18 cellular contexts compared by ENCODE assay signal in the genomic region with DNA sequence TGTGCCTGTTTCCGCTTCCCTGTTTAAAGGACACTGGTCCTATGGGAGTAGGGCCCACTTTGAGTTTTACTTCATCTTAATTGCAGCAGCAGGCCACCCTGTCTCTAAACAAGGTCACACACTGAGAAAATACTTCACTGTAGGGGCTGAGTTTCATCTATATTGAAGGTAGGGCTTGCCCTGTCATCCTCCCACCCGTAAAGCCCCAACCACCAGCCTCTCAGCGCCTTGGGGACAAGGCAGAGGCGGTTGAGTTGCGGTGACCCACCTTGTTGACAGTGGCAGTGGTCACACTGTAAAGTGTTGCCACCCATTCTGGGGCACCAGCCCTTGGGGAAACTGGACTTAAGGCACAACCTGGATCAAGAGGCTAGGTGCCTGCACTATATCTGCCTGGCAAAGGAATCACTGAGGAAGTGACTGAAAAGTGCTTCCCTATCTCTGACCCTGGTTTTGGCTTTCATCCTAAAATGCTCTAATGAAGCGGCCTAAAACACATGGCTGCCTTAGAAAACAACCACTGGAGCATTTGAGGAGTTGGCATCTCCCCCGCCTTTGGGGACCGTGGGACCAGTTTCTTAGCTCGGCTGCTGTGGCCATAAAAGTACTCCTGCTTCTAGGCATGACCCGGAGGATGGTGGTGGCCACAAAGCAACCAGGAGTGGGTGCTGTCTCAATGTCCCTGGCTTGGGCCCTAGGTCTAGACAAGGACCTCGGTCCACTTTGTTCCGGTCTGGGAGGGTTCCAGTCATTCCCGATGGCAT. TPM values are rescaled to one million over a fixed set of nuclear protein-coding genes. Genes with fewer than 3 reads are reported as not detected.
DNase-seq lines count a peak whose midpoint lies in the region; ATAC-seq, FAIRE-seq and TF ChIP-seq lines count a peak whose summit lies in the region.
"Had no signal": no experiment of that assay in that cellular context is flagged by ENCODE, and none has a peak within 500 bp of the region (broad histone marks: within the 10 kb centered on the region; RNA-seq: fewer than 3 reads in every experiment).

No MANE protein-coding gene starts in this region.

- H3K27ac ChIP-seq in astrocyte (ENCODE audit: low read depth, low read length) (no peak overlapping the region), neuronal stem cell (replicated peaks; ENCODE audit: low read length) (no peak overlapping the region)
- H3K27ac ChIP-seq: HL-60, prostate gland, SJSA1, thoracic aorta had no signal

- no peak overlapping the region for H4K91ac ChIP-seq in neuronal stem cell (ENCODE audit: low read depth, low read length, poor library complexity)

- no peak overlapping the region for H2BK15ac ChIP-seq in neuronal stem cell (ENCODE audit: low read length)

- H3K9me3 Mint-ChIP-seq in activated CD4-positive, alpha-beta T cell treated with anti-CD3 and anti-CD28 coated beads, Interleukin-2, amount 10 ng/mL, durations not matched to agents 7 days and 5 days, result no peaks in the 10 kb centered on the region
- H3K9me3 Mint-ChIP-seq in astrocyte (ENCODE audit: unreplicated experiment), result no peaks in the 10 kb centered on the region

- no peak overlapping the region for H2BK120ac ChIP-seq in neuronal stem cell (ENCODE audit: low read depth, low read length)

- H3K4me1 Mint-ChIP-seq in activated CD4-positive, alpha-beta T cell treated with anti-CD3 and anti-CD28 coated beads, Interleukin-2, amount 10 ng/mL, durations not matched to agents 7 days and 5 days, result peaks cover 35% of the 10 kb centered on the region
- H3K4me1 Mint-ChIP-seq in astrocyte (ENCODE audit: low read depth, unreplicated experiment), result peaks cover 19% of the 10 kb centered on the region

- no peak overlapping the region for H3K4ac ChIP-seq in neuronal stem cell (ENCODE audit: low read length)

- DNase-seq in activated CD4-positive, alpha-beta T cell treated with anti-CD3 and anti-CD28 coated beads, Interleukin-2, amount 10 ng/mL, durations not matched to agents 7 days and 5 days, result no peak
- no peak for DNase-seq in activated CD4-positive, alpha-beta T cell treated with anti-CD3 and anti-CD28 coated beads for 4 hours
- DNase-seq in MV-4-11 (lab: John Stamatoyannopoulos, UW) (peak; percentile 10), astrocyte (ENCODE audit: low read depth) (no peak), neuronal stem cell (ENCODE audit: low spot score) (no peak), SW480 (ENCODE audit: low spot score) (no peak), NCI-H1092 treated with DMSO at 0.1 percent for 48 hours (lab: John Stamatoyannopoulos, UW) (no peak)
- DNase-seq: NCI-H1694, NCI-H446 had no signal

- FAIRE-seq in astrocyte (lab: Jason Lieb, UNC), result no peak
- FAIRE-seq: GM12892 had no signal

- H3K9ac ChIP-seq in astrocyte (ENCODE audit: low read length) (no peak overlapping the region), neuronal stem cell (ENCODE audit: low read depth, low read length, poor library complexity) (no peak overlapping the region)

- H4K20me1 ChIP-seq in astrocyte (ENCODE audit: insufficient read depth, low read length), result no peaks in the 10 kb centered on the region

- H2AFZ ChIP-seq in astrocyte (ENCODE audit: low read depth, low read length) (no peak overlapping the region), neuronal stem cell (ENCODE audit: low read length) (peak overlapping the region; percentile 42)

- CTCF ChIA-PET in activated CD4-positive, alpha-beta T cell treated with anti-CD3 and anti-CD28 coated beads, Interleukin-2, amount 10 ng/mL, durations not matched to agents 7 days and 5 days (lab: Charles Lee), result interaction anchor here (0.9 to 1.2 kb wide), 2 partner anchors 8 to 28 kb away, joined by 3 to 4 read pairs; partner anchors contain the start of gene WDR1

- H3K36me3 ChIP-seq in astrocyte (ENCODE audit: insufficient read depth, low read length), result no peaks in the 10 kb centered on the region
- no peaks in the 10 kb centered on the region for H3K36me3 ChIP-seq in neuronal stem cell (replicated peaks in 1 of 2; ENCODE audit: control insufficient read depth in 2 of 2, insufficient read depth in 2 of 2, low read length in 2 of 2)
- H3K36me3 ChIP-seq: ascending aorta, prostate gland, SJSA1, thoracic aorta had no signal

- H3K4me1 ChIP-seq in astrocyte (ENCODE audit: insufficient read depth, low read length) (peaks cover 9% of the 10 kb centered on the region), neuronal stem cell (ENCODE audit: control insufficient read depth in 2 of 2, insufficient read depth in 1 of 2, low read depth in 1 of 2, low read length in 2 of 2) (peaks cover 10 to 19% of the 10 kb centered on the region in 2 donors)
- H3K4me1 ChIP-seq: ascending aorta, prostate gland, SJSA1 had no signal

- H3K27me3 ChIP-seq in astrocyte (ENCODE audit: insufficient read depth, low read length) (no peaks in the 10 kb centered on the region), neuronal stem cell (ENCODE audit: control insufficient read depth in 3 of 3, insufficient read depth in 3 of 3, low read depth in 1 of 3, low read length in 3 of 3) (peaks cover 0 to 7% (median 0%) of the 10 kb centered on the region in 3 experiments)
- H3K27me3 ChIP-seq: ascending aorta, SJSA1 had no signal

- no peak overlapping the region for H3K4me3 Mint-ChIP-seq in activated CD4-positive, alpha-beta T cell treated with anti-CD3 and anti-CD28 coated beads, Interleukin-2, amount 10 ng/mL, durations not matched to agents 7 days and 5 days
- no peak overlapping the region for H3K4me3 Mint-ChIP-seq in astrocyte (ENCODE audit: unreplicated experiment)

- POLR2A ChIA-PET in activated CD4-positive, alpha-beta T cell treated with anti-CD3 and anti-CD28 coated beads, Interleukin-2, amount 10 ng/mL, durations not matched to agents 7 days and 5 days (lab: Charles Lee), result no interaction called here

- H3K27ac Mint-ChIP-seq in activated CD4-positive, alpha-beta T cell treated with anti-CD3 and anti-CD28 coated beads, Interleukin-2, amount 10 ng/mL, durations not matched to agents 7 days and 5 days, result peak overlapping the region; percentile 63
- H3K27ac Mint-ChIP-seq in astrocyte (ENCODE audit: unreplicated experiment), result no peak overlapping the region

- H2BK5ac ChIP-seq in neuronal stem cell (ENCODE audit: low read length), result no peak overlapping the region

- H3K27me3 Mint-ChIP-seq in activated CD4-positive, alpha-beta T cell treated with anti-CD3 and anti-CD28 coated beads, Interleukin-2, amount 10 ng/mL, durations not matched to agents 7 days and 5 days, result no peaks in the 10 kb centered on the region
- peaks cover 8% of the 10 kb centered on the region for H3K27me3 Mint-ChIP-seq in astrocyte (ENCODE audit: low read depth, unreplicated experiment)

- H3K36me3 Mint-ChIP-seq in activated CD4-positive, alpha-beta T cell treated with anti-CD3 and anti-CD28 coated beads, Interleukin-2, amount 10 ng/mL, durations not matched to agents 7 days and 5 days (ENCODE audit: low read depth), result no peaks in the 10 kb centered on the region
- no peaks in the 10 kb centered on the region for H3K36me3 Mint-ChIP-seq in astrocyte (ENCODE audit: low read depth, unreplicated experiment)

- no peak overlapping the region for H3K18ac ChIP-seq in neuronal stem cell (ENCODE audit: low read length)

- H3K79me2 ChIP-seq in astrocyte (ENCODE audit: insufficient read depth, low read length), result no peaks in the 10 kb centered on the region

- no peaks in the 10 kb centered on the region for H3K79me1 ChIP-seq in neuronal stem cell (ENCODE audit: low read depth, low read length)

- no peak overlapping the region for H2AK5ac ChIP-seq in neuronal stem cell (ENCODE audit: low read depth, low read length)

- no peak overlapping the region for H3K4me3 ChIP-seq in astrocyte (ENCODE audit: insufficient read depth, low read depth, low read length)
- no peak overlapping the region for H3K4me3 ChIP-seq in neuronal stem cell (ENCODE audit: low read length in 2 of 2)
- H3K4me3 ChIP-seq: ascending aorta, coronary artery, prostate gland, SJSA1, thoracic aorta had no signal

- no peak overlapping the region for H3K14ac ChIP-seq in neuronal stem cell (ENCODE audit: low read length)

- no peak overlapping the region for H2BK12ac ChIP-seq in neuronal stem cell (ENCODE audit: low read length)

- H4K8ac ChIP-seq in neuronal stem cell (ENCODE audit: low read depth, low read length), result no peak overlapping the region

- H3K9me3 ChIP-seq in astrocyte (ENCODE audit: insufficient read depth, low read depth, low read length), result no peaks in the 10 kb centered on the region
- H3K9me3 ChIP-seq in neuronal stem cell (replicated peaks in 1 of 2; ENCODE audit: control insufficient read depth in 2 of 2, insufficient read depth in 1 of 2, low read depth in 1 of 2, low read length in 2 of 2), result no peaks in the 10 kb centered on the region
- H3K9me3 ChIP-seq: ascending aorta, prostate gland, SJSA1, thoracic aorta had no signal

- WGBS in neuronal stem cell (ENCODE audit: extremely low coverage in 2 of 2, insufficient read length in 2 of 2, insufficient replicate concordance in 1 of 2), 2 donors, result no CpG with 5 or more reads among the region's 13 CpGs

- ATAC-seq in HG03196 (IDR thresholded peaks at IDR 0.05; ENCODE audit: unreplicated experiment), result no peak
- ATAC-seq: HCT116 had no signal

- no peak for TF ChIP-seq CTCF in astrocyte (IDR thresholded peaks at IDR 0.05; ENCODE audit: insufficient read depth, low read depth, low read length)

- no peak overlapping the region for H3K23ac ChIP-seq in neuronal stem cell (ENCODE audit: low read depth, low read length, poor library complexity)

- H3K4me2 ChIP-seq in astrocyte (ENCODE audit: low read length) (peak overlapping the region; percentile 48), neuronal stem cell (ENCODE audit: insufficient read depth, low read length, poor library complexity, severe bottlenecking) (no peak overlapping the region)

RNA-seq across cellular contexts. Expression of gene WDR1, which starts 7.8 kb away (rescaled TPM):
- total RNA-seq in activated CD4-positive, alpha-beta T cell treated with anti-CD3 and anti-CD28 coated beads, Interleukin-2, amount 10 ng/mL, durations not matched to agents 7 days and 5 days, result 100 to 1,000 TPM; 452 to 454 TPM
- total RNA-seq in astrocyte, result 558 and 620 TPM in 2 replicates
- 78.8 TPM for polyA plus RNA-seq in neuronal stem cell (2013, experiment 1 of 2)
- 78.7 TPM for polyA plus RNA-seq in neuronal stem cell (2013, experiment 2 of 2)
